1 cellular context compared by ENCODE assay signal in the genomic region with DNA sequence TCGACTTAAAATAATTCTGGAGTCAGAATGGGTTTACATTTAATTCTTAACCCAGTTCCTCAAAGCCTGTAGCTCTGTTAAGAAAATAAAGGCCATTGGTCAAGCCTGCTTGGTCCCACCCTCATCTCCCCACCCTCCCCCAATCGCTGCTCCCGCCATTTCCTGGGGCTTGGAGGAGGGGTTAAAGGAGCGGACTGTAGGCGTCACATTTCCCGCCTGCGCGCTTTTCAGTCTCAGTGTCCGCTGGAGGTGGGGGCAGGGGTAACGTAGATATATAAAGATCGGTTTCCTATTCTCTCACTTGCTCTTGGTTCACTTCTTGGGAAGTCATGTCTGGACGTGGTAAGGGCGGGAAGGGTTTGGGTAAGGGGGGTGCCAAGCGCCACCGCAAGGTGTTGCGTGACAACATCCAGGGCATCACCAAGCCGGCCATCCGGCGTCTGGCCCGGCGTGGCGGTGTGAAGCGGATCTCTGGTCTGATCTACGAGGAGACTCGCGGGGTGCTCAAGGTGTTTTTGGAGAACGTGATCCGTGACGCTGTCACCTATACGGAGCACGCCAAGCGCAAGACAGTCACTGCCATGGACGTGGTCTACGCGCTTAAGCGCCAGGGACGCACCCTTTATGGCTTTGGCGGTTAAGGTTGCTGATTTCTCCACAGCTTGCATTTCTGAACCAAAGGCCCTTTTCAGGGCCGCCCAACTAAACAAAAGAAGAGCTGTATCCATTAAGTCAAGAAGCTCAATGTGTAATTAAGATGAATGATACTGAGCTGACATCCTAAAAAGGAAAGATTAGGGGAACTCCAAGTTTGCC.
TF ChIP-seq lines count a peak whose summit lies in the region.

No MANE protein-coding gene starts in this region.

TF ChIP-seq in GM23338, 12 proteins besides CTCF, POLR2A, EP300 and RAD21:
- no peak for TF ChIP-seq JUNB (IDR thresholded peaks at IDR 0.05; ENCODE audit: unreplicated experiment)
- TF ChIP-seq ZNF114 (CRISPR knock-in tag; IDR thresholded peaks at IDR 0.05): no peak
- no peak for TF ChIP-seq EZH2 (IDR thresholded peaks at IDR 0.05; ENCODE audit: low read depth, unreplicated experiment)
- TF ChIP-seq POLR2AphosphoS5 (IDR thresholded peaks at IDR 0.05; ENCODE audit: low read depth): peak; percentile 67; the same call in 1 of the 2 replicates
- TF ChIP-seq STAT1 (IDR thresholded peaks at IDR 0.05; ENCODE audit: unreplicated experiment): no peak
- no peak for TF ChIP-seq EZH2phosphoT487 (IDR thresholded peaks at IDR 0.05; ENCODE audit: unreplicated experiment)
- peak; percentile 71 for TF ChIP-seq CREB1 (CRISPR knock-in tag; IDR thresholded peaks at IDR 0.05; ENCODE audit: low read depth)
- TF ChIP-seq, protein P1, sequence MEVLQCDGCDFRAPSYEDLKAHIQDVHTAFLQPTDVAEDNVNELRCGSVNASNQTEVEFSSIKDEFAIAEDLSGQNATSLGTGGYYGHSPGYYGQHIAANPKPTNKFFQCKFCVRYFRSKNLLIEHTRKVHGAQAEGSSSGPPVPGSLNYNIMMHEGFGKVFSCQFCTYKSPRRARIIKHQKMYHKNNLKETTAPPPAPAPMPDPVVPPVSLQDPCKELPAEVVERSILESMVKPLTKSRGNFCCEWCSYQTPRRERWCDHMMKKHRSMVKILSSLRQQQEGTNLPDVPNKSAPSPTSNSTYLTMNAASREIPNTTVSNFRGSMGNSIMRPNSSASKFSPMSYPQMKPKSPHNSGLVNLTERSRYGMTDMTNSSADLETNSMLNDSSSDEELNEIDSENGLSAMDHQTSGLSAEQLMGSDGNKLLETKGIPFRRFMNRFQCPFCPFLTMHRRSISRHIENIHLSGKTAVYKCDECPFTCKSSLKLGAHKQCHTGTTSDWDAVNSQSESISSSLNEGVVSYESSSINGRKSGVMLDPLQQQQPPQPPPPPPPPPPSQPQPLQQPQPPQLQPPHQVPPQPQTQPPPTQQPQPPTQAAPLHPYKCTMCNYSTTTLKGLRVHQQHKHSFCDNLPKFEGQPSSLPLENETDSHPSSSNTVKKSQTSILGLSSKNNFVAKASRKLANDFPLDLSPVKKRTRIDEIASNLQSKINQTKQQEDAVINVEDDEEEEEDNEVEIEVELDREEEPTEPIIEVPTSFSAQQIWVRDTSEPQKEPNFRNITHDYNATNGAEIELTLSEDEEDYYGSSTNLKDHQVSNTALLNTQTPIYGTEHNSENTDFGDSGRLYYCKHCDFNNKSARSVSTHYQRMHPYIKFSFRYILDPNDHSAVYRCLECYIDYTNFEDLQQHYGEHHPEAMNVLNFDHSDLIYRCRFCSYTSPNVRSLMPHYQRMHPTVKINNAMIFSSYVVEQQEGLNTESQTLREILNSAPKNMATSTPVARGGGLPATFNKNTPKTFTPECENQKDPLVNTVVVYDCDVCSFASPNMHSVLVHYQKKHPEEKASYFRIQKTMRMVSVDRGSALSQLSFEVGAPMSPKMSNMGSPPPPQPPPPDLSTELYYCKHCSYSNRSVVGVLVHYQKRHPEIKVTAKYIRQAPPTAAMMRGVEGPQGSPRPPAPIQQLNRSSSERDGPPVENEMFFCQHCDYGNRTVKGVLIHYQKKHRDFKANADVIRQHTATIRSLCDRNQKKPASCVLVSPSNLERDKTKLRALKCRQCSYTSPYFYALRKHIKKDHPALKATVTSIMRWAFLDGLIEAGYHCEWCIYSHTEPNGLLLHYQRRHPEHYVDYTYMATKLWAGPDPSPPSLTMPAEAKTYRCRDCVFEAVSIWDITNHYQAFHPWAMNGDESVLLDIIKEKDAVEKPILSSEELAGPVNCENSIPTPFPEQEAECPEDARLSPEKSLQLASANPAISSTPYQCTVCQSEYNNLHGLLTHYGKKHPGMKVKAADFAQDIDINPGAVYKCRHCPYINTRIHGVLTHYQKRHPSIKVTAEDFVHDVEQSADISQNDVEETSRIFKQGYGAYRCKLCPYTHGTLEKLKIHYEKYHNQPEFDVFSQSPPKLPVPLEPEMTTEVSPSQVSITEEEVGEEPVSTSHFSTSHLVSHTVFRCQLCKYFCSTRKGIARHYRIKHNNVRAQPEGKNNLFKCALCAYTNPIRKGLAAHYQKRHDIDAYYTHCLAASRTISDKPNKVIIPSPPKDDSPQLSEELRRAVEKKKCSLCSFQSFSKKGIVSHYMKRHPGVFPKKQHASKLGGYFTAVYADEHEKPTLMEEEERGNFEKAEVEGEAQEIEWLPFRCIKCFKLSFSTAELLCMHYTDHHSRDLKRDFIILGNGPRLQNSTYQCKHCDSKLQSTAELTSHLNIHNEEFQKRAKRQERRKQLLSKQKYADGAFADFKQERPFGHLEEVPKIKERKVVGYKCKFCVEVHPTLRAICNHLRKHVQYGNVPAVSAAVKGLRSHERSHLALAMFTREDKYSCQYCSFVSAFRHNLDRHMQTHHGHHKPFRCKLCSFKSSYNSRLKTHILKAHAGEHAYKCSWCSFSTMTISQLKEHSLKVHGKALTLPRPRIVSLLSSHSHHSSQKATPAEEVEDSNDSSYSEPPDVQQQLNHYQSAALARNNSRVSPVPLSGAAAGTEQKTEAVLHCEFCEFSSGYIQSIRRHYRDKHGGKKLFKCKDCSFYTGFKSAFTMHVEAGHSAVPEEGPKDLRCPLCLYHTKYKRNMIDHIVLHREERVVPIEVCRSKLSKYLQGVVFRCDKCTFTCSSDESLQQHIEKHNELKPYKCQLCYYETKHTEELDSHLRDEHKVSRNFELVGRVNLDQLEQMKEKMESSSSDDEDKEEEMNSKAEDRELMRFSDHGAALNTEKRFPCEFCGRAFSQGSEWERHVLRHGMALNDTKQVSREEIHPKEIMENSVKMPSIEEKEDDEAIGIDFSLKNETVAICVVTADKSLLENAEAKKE (CRISPR knock-in tag; IDR thresholded peaks at IDR 0.05): no peak
- TF ChIP-seq ZNF331 (CRISPR knock-in tag; IDR thresholded peaks at IDR 0.05; ENCODE audit: low read depth): no peak
